In the genomic region with DNA sequence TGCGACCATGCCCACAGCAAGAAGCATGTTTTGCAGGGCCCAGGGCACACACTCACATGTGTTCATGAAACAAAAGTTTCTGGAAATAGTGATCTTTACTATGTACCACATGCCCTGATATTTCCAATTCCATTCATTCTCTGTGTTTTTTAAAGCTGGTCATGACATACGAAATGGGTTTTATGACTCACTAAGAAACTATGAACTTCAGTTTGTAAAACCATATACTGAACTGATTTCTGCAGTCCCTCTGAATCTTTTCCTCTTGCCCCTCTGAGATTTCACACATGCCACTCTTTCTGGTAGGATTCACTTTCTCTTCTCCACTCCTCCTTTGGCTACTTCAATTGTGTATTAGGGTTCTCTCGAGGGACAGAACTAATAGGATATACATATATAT, we compare ENCODE assay signal across 27 cellular contexts.
DNase-seq lines count a peak whose midpoint lies in the region; ATAC-seq and TF ChIP-seq lines count a peak whose summit lies in the region.
"Had no signal": no experiment of that assay in that cellular context is flagged by ENCODE, and none has a peak within 500 bp of the region (broad histone marks: within the 10 kb centered on the region; RNA-seq: fewer than 3 reads in every experiment).

No MANE protein-coding gene starts in this region.

- CTCF ChIA-PET in AG04449 (lab: Yijun Ruan, JAX) = interaction anchor here (1.5 to 2.0 kb wide), 3 partner anchors 10 to 532 kb away, joined by 3 to 13 read pairs (median 4); no protein-coding TSS in a partner anchor

- in situ Hi-C loops in astrocyte of the cerebellum (cut with HindIII; ENCODE audit: low sequenced_read_pairs) = no loop called here

- WGBS in right cardiac atrium = 74% methylated on average over 3 of the region's 3 CpGs

- POLR2A ChIA-PET in AG04449 (lab: Yijun Ruan, JAX) = no interaction called here

- DNase-seq in AG04449 (ENCODE audit: low read depth, low spot score) = peak; percentile 49
- peak; percentile 29 for DNase-seq in HCEC 1CT
- peak; percentile 38 for DNase-seq in astrocyte of the cerebellum (ENCODE audit: low read depth)
- peak; percentile 53 for DNase-seq in hepatic stellate cell (ENCODE audit: low spot score)
- no peak for DNase-seq in right cardiac atrium
- DNase-seq in cerebellar cortex (ENCODE audit: low spot score) = no peak
- DNase-seq in SIG-M5 (lab: John Stamatoyannopoulos, UW) = no peak
- no peak for DNase-seq in stimulated activated CD4-positive, alpha-beta T cell treated with anti-CD3 and anti-CD28 coated beads, Interleukin-2, amount 100 ng/mL, for 48 hours
- DNase-seq: activated CD4-positive, alpha-beta T cell treated with anti-CD3 and anti-CD28 coated beads, Interleukin-2, amount 50 U/mL, for 48 hours; activated gamma-delta T cell; adrenal gland; CD8-positive, alpha-beta T cell; cerebellar nuclear complex; DMS79; effector memory CD8-positive, alpha-beta T cell; esophagus squamous epithelium; lower lobe of right lung; NCI-H1092 treated with DMSO at 0.1 percent for 48 hours; NCI-H2107; NCI-H526 treated with DMSO at 0.1 percent for 48 hours; SHP77; stimulated activated CD4-positive, alpha-beta T cell treated with anti-CD3 and anti-CD28 coated beads, Interleukin-1b, Interleukin-23, amount 100 ng/mL, for 48 hours; upper lobe of right lung had no signal

- no peak for ATAC-seq in right cardiac atrium
- ATAC-seq: A549; CD8-positive, alpha-beta T cell; effector memory CD8-positive, alpha-beta T cell; lower lobe of right lung; sciatic nerve; upper lobe of right lung had no signal

- TF ChIP-seq CTCF in AG04449 (IDR thresholded peaks at IDR 0.05; ENCODE audit: insufficient read depth, low read length, missing control alignments) (no peak), astrocyte of the cerebellum (IDR thresholded peaks at IDR 0.05; ENCODE audit: low read depth, low read length, missing control alignments) (no peak)

- no peaks in the 10 kb centered on the region for H3K9me3 ChIP-seq in right cardiac atrium (ENCODE audit: control insufficient read depth, low read length)
- H3K9me3 ChIP-seq: A549, adrenal gland, esophagus squamous epithelium, lower lobe of right lung, upper lobe of right lung had no signal

- H3K27ac ChIP-seq in right cardiac atrium (ENCODE audit: low read length) = no peak overlapping the region
- H3K27ac ChIP-seq: A549, adrenal gland, esophagus squamous epithelium, KMS-11, lower lobe of right lung, upper lobe of right lung, VCaP had no signal

- H3K27me3 ChIP-seq in right cardiac atrium (ENCODE audit: control insufficient read depth, insufficient read depth) = no peaks in the 10 kb centered on the region
- H3K27me3 ChIP-seq: adrenal gland, upper lobe of right lung had no signal

- intact Hi-C loops in right cardiac atrium (cut with DNase I) = no loop called here

- no peaks in the 10 kb centered on the region for H3K4me1 ChIP-seq in right cardiac atrium (ENCODE audit: control insufficient read depth, insufficient read depth, low read length)
- H3K4me1 ChIP-seq: A549, esophagus squamous epithelium, lower lobe of right lung, upper lobe of right lung had no signal

- no peak overlapping the region for H3K4me3 ChIP-seq in AG04449 (ENCODE audit: low read depth, low read length)
- no peak overlapping the region for H3K4me3 ChIP-seq in astrocyte of the cerebellum (ENCODE audit: low read depth, low read length)
- no peak overlapping the region for H3K4me3 ChIP-seq in right cardiac atrium (ENCODE audit: low read length)
- H3K4me3 ChIP-seq: A549, adrenal gland, esophagus squamous epithelium, lower lobe of right lung, upper lobe of right lung had no signal

Comparison
In these comparisons a context has a peak if more than half of its experiments do, and no peak if none do; other contexts are left out.
1. DNase-seq: peak in AG04449 (single experiment), HCEC 1CT (single experiment), astrocyte of the cerebellum (single experiment) and hepatic stellate cell (single experiment); none in right cardiac atrium (0 of 3), cerebellar cortex (single experiment), SIG-M5 (single experiment) and stimulated activated CD4-positive, alpha-beta T cell treated with anti-CD3 and anti-CD28 coated beads, Interleukin-2, amount 100 ng/mL, for 48 hours (0 of 2).